Comparison of ENCODE assay signal across 9 cellular contexts in the genomic region with DNA sequence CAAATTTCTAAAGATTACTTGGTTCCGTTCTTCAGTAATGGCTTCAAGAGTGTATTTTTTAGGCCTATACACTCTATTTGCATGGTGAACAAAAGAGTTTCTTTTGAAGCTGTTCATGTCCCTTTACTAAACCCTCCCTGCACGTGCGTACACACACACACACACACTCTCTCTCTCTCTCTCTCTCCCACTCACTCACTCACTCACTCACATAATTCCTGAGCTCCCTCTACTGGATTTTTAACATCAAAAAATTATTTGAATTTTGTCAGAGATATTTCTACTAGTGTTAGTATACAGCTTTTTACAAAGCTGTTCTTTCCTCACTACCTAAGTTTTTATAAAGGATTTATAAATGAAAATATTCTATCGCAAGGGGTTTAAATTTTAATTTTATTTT.
DNase-seq lines count a peak whose midpoint lies in the region; ATAC-seq, FAIRE-seq and TF ChIP-seq lines count a peak whose summit lies in the region.
"Had no signal": no experiment of that assay in that cellular context is flagged by ENCODE, and none has a peak within 500 bp of the region (broad histone marks: within the 10 kb centered on the region; RNA-seq: fewer than 3 reads in every experiment).

No MANE protein-coding gene starts in this region.

- H3K4me3 ChIP-seq in body of pancreas, result no peak overlapping the region
- no peak overlapping the region for H3K4me3 ChIP-seq in suprapubic skin
- no peak overlapping the region for H3K4me3 ChIP-seq in thyroid gland (replicated peaks in 1 of 3)
- H3K4me3 ChIP-seq: skin epidermis had no signal

- 67 to 72% methylated on average over 4 of the region's 4 CpGs for WGBS in body of pancreas, 2 donors
- 66% methylated on average over 4 of the region's 4 CpGs for WGBS in suprapubic skin
- 76 to 83% methylated on average over 4 of the region's 4 CpGs for WGBS in thyroid gland, 2 donors

- no peaks in the 10 kb centered on the region for H3K9me3 ChIP-seq in body of pancreas
- no peaks in the 10 kb centered on the region for H3K9me3 ChIP-seq in suprapubic skin
- no peaks in the 10 kb centered on the region for H3K9me3 ChIP-seq in thyroid gland

- no peaks in the 10 kb centered on the region for H3K4me1 ChIP-seq in body of pancreas
- H3K4me1 ChIP-seq in suprapubic skin, result no peaks in the 10 kb centered on the region
- H3K4me1 ChIP-seq in thyroid gland, result no peaks in the 10 kb centered on the region

- peak; percentile 51 for DNase-seq in NCI-H1694 (lab: John Stamatoyannopoulos, UW)
- peak in 1 of 4 donors; percentile 8 for DNase-seq in body of pancreas
- peak; percentile 26 for DNase-seq in myocyte (ENCODE audit: low read depth)
- DNase-seq in suprapubic skin (ENCODE audit: low spot score in 2 of 2), result no peak
- DNase-seq in thyroid gland, result no peak
- no peak for DNase-seq in hepatic stellate cell (ENCODE audit: low spot score)
- DNase-seq: activated CD4-positive, alpha-beta T cell treated with anti-CD3 and anti-CD28 coated beads, Interleukin-2, amount 10 ng/mL, durations not matched to agents 7 days and 5 days had no signal

- peaks cover 0 to 9% of the 10 kb centered on the region in 2 donors for H3K36me3 ChIP-seq in body of pancreas (replicated peaks in 1 of 2; ENCODE audit: insufficient read depth in 1 of 2, low read depth in 2 of 2)
- H3K36me3 ChIP-seq in suprapubic skin, result peaks cover 66% of the 10 kb centered on the region
- peaks cover 5 to 22% of the 10 kb centered on the region in 2 donors for H3K36me3 ChIP-seq in thyroid gland

- TF ChIP-seq CTCF in body of pancreas (IDR thresholded peaks at IDR 0.05) (peak in 5 of 7 experiments; percentile 11 to 66 (median 50)), suprapubic skin (IDR thresholded peaks at IDR 0.05) (no peak), thyroid gland (IDR thresholded peaks at IDR 0.05) (peak in 2 of 6 experiments; percentile 6 to 24)

- FAIRE-seq in G401.6 (lab: Jason Lieb, UNC), result peak; percentile 11

- ATAC-seq in body of pancreas, result no peak

- no peaks in the 10 kb centered on the region for H3K27me3 ChIP-seq in body of pancreas
- H3K27me3 ChIP-seq in suprapubic skin, result no peaks in the 10 kb centered on the region
- H3K27me3 ChIP-seq in thyroid gland, result no peaks in the 10 kb centered on the region

- TF ChIP-seq POLR2A in body of pancreas (IDR thresholded peaks at IDR 0.05) (no peak), suprapubic skin (IDR thresholded peaks at IDR 0.05) (no peak), thyroid gland (IDR thresholded peaks at IDR 0.05) (no peak)

- H3K27ac ChIP-seq in body of pancreas (no peak overlapping the region), suprapubic skin (no peak overlapping the region), thyroid gland (no peak overlapping the region)
- H3K27ac ChIP-seq: skin epidermis had no signal

- TF ChIP-seq EP300 in suprapubic skin (IDR thresholded peaks at IDR 0.05), result no peak

- intact Hi-C loops in body of pancreas (cut with DNase I) (no loop called here), thyroid gland (cut with DNase I) (no loop called here)

Comparison
In these comparisons a context has a peak if more than half of its experiments do, and no peak if none do; other contexts are left out.
1. DNase-seq: peak in NCI-H1694 (single experiment) and myocyte (single experiment); none in suprapubic skin (0 of 2), thyroid gland (0 of 2) and hepatic stellate cell (single experiment).
2. CTCF ChIP-seq: peak in body of pancreas (5 of 7); none in suprapubic skin (0 of 2).